In the genomic region with DNA sequence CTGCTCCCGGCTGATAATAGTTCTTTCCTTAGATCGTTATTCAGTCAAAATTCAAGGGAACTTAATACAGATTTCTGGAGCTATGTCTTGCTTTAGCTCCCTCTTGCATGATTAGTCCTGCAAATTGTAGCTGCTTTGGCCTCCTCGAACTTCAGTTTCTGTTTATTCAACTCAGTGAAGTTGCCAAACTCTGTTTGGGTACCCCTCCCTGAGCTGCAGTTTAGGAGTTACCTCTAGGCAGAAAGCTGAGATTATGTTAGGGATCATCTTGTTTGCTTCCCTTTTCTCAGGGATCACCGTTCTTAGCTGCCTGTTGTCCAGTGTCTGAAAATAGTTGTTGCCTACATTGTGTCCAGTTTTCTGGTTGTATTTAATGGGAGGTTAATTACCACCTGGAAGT, we compare ENCODE assay signal across 24 cellular contexts. TPM values are rescaled to one million over a fixed set of nuclear protein-coding genes. Genes with fewer than 3 reads are reported as not detected.
DNase-seq lines count a peak whose midpoint lies in the region; ATAC-seq and TF ChIP-seq lines count a peak whose summit lies in the region.
"Had no signal": no experiment of that assay in that cellular context is flagged by ENCODE, and none has a peak within 500 bp of the region (broad histone marks: within the 10 kb centered on the region; RNA-seq: fewer than 3 reads in every experiment).

No MANE protein-coding gene starts in this region.

- TF ChIP-seq POLR2A in breast epithelium (IDR thresholded peaks at IDR 0.05): no peak

- intact Hi-C loops in breast epithelium (cut with DNase I; ENCODE audit: low total_unique reads): no loop called here

- CTCF ChIA-PET in GM10248 (lab: Yijun Ruan, JAX): interaction anchor here (1.0 to 2.3 kb wide), 6 partner anchors 13 to 61 kb away, joined by 3 to 10 read pairs (median 5); no protein-coding TSS in a partner anchor

- H3K4me1 ChIP-seq in breast epithelium: no peaks in the 10 kb centered on the region
- H3K4me1 ChIP-seq: foreskin keratinocyte had no signal

- H3K4me3 ChIP-seq in breast epithelium: no peak overlapping the region
- H3K4me3 ChIP-seq: SK-N-MC had no signal

- no peaks in the 10 kb centered on the region for H3K36me3 ChIP-seq in breast epithelium

- TF ChIP-seq CTCF in breast epithelium (IDR thresholded peaks at IDR 0.05): no peak
- TF ChIP-seq CTCF in GM10248 (IDR thresholded peaks at IDR 0.05; ENCODE audit: control extremely low read depth, extremely low read depth, low read depth, missing control alignments): no peak

- DNase-seq in T47D (ENCODE audit: low read depth in 1 of 2, low spot score in 1 of 2) (peak; percentile 25 to 42), breast epithelium (ENCODE audit: low spot score in 2 of 2) (no peak), SKM-1 (lab: John Stamatoyannopoulos, UW; ENCODE audit: unreplicated experiment) (peak; percentile 60), iris pigment epithelial cell (ENCODE audit: low read depth) (peak; percentile 24), NCI-H69 (lab: John Stamatoyannopoulos, UW) (no peak), midbrain (lab: John Stamatoyannopoulos, UW) (no peak), GM10248 (ENCODE audit: extremely low spot score) (no peak)
- DNase-seq: activated CD4-positive, alpha-beta T cell treated with anti-CD3 and anti-CD28 coated beads for 4 hours; activated naive CD4-positive, alpha-beta T cell treated with anti-CD3 and anti-CD28 coated beads for 36 hours; AML-193; amygdala; DMS153; effector CD8-positive, alpha-beta T cell; foreskin keratinocyte; left cardiac atrium; naive B cell; NCI-H1417 treated with DMSO at 0.1 percent for 48 hours; NCI-H2081 treated with DMSO at 0.1 percent for 48 hours; NCI-H226; NCI-H774; nucleus accumbens; OCI-M1 had no signal

- H3K27me3 ChIP-seq in breast epithelium: no peaks in the 10 kb centered on the region
- H3K27me3 ChIP-seq: foreskin keratinocyte had no signal

- POLR2A ChIA-PET in GM10248 (lab: Yijun Ruan, JAX): no interaction called here

- ATAC-seq in GM21367 (IDR thresholded peaks at IDR 0.05; ENCODE audit: unreplicated experiment): no peak
- ATAC-seq: foreskin keratinocyte, left cardiac atrium had no signal

- no peak overlapping the region for H3K27ac ChIP-seq in breast epithelium
- H3K27ac ChIP-seq: foreskin keratinocyte, SK-N-MC had no signal

- in situ Hi-C loops in T47D (cut with HindIII; ENCODE audit: low pct_unique_long_range_greater_than_20kb, low sequenced_read_pairs): no loop called here

- H3K9me3 ChIP-seq in breast epithelium: no peaks in the 10 kb centered on the region

RNA-seq across cellular contexts. Expression of a gene that starts 43.5 kb away (rescaled TPM):
- total RNA-seq in breast epithelium: 10 to 100 TPM; 41.3 to 46.8 (median 43.6) TPM

Comparison
In these comparisons a context has a peak if more than half of its experiments do, and no peak if none do; other contexts are left out.
1. DNase-seq: peak in T47D (2 of 2), SKM-1 (single experiment) and iris pigment epithelial cell (single experiment); none in breast epithelium (0 of 2), NCI-H69 (single experiment), midbrain (single experiment) and GM10248 (single experiment).